ENCODE assay signal across 23 cellular contexts in the genomic region with DNA sequence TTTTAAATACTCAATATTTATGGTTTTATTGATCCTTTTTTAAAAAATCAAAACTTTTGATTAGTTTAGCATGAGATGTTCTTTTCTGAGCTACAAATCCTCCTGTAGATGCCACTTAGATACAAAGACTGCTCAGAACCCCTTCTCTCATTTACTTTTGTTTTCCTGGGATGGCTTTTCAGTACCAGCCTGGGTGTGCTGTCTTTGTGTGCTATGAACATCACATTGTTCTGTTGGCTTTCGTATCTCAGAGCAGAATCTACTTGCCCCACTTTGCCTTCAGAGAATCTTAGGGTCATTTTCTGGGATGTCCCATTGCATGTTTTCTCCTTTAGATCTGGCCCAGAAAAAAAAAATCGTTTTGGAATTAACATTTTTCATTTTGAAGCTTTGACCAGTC.
"Had no signal": no experiment of that assay in that cellular context is flagged by ENCODE, and none has a peak within 500 bp of the region (broad histone marks: within the 10 kb centered on the region; RNA-seq: fewer than 3 reads in every experiment).

No MANE protein-coding gene starts in this region.

- H3K4me3 ChIP-seq: colonic mucosa, heart left ventricle, neural progenitor cell, ovary, spleen, stomach, suprapubic skin, tibial artery, upper lobe of left lung, uterus had no signal

- H3K27ac ChIP-seq: colonic mucosa, foreskin keratinocyte, heart left ventricle, neural progenitor cell, ovary, spleen, stomach, suprapubic skin, tibial artery, upper lobe of left lung, uterus had no signal

- H2AFZ ChIP-seq: neural progenitor cell had no signal

- H3K4me2 ChIP-seq: neural progenitor cell had no signal

- H3K4me1 ChIP-seq: colonic mucosa, foreskin keratinocyte, heart left ventricle, spleen, stomach, suprapubic skin, tibial artery, upper lobe of left lung, uterus had no signal

- DNase-seq: cerebellar nuclear complex; colonic mucosa; effector CD4-positive, alpha-beta T cell; endodermal cell; erythroblast; foreskin keratinocyte; heart left ventricle; mammary epithelial cell; nucleus accumbens; ovary; spleen; stimulated activated CD4-positive, alpha-beta T cell treated with anti-CD3 and anti-CD28 coated beads, Interleukin-2, amount 100 ng/mL, for 24 hours; stimulated activated CD4-positive, alpha-beta T cell treated with anti-CD3 and anti-CD28 coated beads, Interleukin-4, amount 100 ng/mL, for 4 hours; stimulated activated naive B cell treated with anti-CD40 and anti-IgM and Interleukin-4, amounts not matched to agents 10 μg/mL and 1 μg/mL and 100 μg/mL, for 72 hours; stomach; tibial artery; upper lobe of left lung; uterus had no signal

- H3K27me3 ChIP-seq: colonic mucosa, heart left ventricle, neural progenitor cell, ovary, spleen, stomach, suprapubic skin, tibial artery, upper lobe of left lung, uterus had no signal

- H3K36me3 ChIP-seq: colonic mucosa, heart left ventricle, neural progenitor cell, ovary, spleen, stomach, suprapubic skin, tibial artery, upper lobe of left lung, uterus had no signal

- FAIRE-seq: endothelial cell of umbilical vein had no signal

- H3K9me3 ChIP-seq: colonic mucosa, heart left ventricle, ovary, spleen, stomach, suprapubic skin, tibial artery, upper lobe of left lung, uterus had no signal

- ATAC-seq: foreskin keratinocyte; heart left ventricle; natural killer cell treated with Interleukin-12 subunit alpha and Interleukin-12 subunit beta and Interleukin-15 and Interleukin-18, amount 100 ng/mL, for 72 hours; sciatic nerve; stimulated activated naive B cell treated with anti-CD40 and anti-IgM and Interleukin-4, amounts not matched to agents 10 μg/mL and 1 μg/mL and 100 μg/mL, for 72 hours had no signal
